ENCODE assay signal across 1 cellular context in the genomic region with DNA sequence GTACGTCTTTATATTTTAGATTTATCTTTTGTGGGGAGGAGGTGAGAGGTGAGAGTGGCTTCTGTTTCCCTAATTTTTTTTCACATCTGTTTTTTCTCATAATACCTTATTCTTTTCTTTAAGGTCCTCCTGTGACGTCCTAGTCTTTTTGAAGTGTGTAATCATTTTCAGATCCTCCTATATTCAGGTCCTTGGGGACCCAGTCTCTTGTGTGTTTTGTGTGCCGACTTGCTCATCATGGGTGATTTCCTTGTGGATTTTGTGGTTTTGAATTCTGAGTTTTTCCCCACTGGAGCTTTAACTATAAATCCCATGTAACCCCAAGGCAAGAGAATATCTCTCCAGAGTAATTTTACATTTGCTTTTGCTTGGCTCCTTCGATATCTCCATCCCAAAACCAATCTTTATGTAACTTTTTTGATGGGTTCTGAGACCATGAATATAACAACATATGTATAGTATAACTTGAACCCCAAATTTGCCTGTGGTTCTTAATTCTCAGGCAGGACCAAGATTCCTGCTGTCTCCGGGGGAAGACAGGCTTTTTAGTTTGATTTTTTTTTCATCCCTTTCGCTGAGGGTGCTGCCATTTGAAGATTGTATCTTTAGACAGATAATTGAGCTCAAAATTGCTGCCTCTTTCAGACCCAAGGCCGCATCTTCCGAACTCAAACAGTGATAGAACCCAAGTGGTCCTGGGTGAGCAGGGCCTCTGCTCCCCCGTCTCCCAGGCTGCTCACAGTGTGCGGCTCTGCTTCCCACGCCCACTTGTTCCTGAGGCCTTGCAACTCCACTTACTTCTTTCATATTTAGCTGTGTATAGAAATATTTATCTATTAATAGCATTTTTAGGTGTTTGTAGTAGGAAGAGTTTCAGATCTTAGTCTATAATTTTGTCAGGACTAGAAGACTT.
TF ChIP-seq lines count a peak whose summit lies in the region.

No MANE protein-coding gene starts in this region.

TF ChIP-seq in GM12878, 131 proteins besides CTCF, POLR2A, EP300 and RAD21 (continued from another document):
- TF ChIP-seq, protein P1, sequence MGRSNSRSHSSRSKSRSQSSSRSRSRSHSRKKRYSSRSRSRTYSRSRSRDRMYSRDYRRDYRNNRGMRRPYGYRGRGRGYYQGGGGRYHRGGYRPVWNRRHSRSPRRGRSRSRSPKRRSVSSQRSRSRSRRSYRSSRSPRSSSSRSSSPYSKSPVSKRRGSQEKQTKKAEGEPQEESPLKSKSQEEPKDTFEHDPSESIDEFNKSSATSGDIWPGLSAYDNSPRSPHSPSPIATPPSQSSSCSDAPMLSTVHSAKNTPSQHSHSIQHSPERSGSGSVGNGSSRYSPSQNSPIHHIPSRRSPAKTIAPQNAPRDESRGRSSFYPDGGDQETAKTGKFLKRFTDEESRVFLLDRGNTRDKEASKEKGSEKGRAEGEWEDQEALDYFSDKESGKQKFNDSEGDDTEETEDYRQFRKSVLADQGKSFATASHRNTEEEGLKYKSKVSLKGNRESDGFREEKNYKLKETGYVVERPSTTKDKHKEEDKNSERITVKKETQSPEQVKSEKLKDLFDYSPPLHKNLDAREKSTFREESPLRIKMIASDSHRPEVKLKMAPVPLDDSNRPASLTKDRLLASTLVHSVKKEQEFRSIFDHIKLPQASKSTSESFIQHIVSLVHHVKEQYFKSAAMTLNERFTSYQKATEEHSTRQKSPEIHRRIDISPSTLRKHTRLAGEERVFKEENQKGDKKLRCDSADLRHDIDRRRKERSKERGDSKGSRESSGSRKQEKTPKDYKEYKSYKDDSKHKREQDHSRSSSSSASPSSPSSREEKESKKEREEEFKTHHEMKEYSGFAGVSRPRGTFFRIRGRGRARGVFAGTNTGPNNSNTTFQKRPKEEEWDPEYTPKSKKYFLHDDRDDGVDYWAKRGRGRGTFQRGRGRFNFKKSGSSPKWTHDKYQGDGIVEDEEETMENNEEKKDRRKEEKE (IDR thresholded peaks at IDR 0.05): no peak
- TF ChIP-seq TCF7 (IDR thresholded peaks at IDR 0.05; ENCODE audit: borderline replicate concordance) (peak; percentile 93), LARP7 (IDR thresholded peaks at IDR 0.05) (no peak), CREB1 (IDR thresholded peaks at IDR 0.05; ENCODE audit: low read depth) (peak; percentile 75), ZZZ3 (IDR thresholded peaks at IDR 0.05; ENCODE audit: control insufficient read depth, insufficient read length, low read depth) (no peak), ATF7 (IDR thresholded peaks at IDR 0.05; ENCODE audit: low read depth) (peak; percentile 96), RFX5 (IDR thresholded peaks at IDR 0.05; ENCODE audit: low read depth, low read length) (no peak), EZH2 (IDR thresholded peaks at IDR 0.05; ENCODE audit: borderline replicate concordance, control insufficient read depth, low read depth, low read length) (no peak), RBBP5 (conservative IDR thresholded peaks at IDR 0.05) (no peak), KDM1A (IDR thresholded peaks at IDR 0.05; ENCODE audit: borderline replicate concordance) (no peak), MXI1 (IDR thresholded peaks at IDR 0.05; ENCODE audit: low read depth, low read length) (0 out of 2 replicates have a peak, but pooled peaks have one; percentile 50), MYB (IDR thresholded peaks at IDR 0.05; ENCODE audit: borderline replicate concordance, low read depth, low read length) (no peak)
- TF ChIP-seq, protein P2, sequence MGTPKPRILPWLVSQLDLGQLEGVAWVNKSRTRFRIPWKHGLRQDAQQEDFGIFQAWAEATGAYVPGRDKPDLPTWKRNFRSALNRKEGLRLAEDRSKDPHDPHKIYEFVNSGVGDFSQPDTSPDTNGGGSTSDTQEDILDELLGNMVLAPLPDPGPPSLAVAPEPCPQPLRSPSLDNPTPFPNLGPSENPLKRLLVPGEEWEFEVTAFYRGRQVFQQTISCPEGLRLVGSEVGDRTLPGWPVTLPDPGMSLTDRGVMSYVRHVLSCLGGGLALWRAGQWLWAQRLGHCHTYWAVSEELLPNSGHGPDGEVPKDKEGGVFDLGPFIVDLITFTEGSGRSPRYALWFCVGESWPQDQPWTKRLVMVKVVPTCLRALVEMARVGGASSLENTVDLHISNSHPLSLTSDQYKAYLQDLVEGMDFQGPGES (IDR thresholded peaks at IDR 0.05): no peak
- TF ChIP-seq, protein P3, sequence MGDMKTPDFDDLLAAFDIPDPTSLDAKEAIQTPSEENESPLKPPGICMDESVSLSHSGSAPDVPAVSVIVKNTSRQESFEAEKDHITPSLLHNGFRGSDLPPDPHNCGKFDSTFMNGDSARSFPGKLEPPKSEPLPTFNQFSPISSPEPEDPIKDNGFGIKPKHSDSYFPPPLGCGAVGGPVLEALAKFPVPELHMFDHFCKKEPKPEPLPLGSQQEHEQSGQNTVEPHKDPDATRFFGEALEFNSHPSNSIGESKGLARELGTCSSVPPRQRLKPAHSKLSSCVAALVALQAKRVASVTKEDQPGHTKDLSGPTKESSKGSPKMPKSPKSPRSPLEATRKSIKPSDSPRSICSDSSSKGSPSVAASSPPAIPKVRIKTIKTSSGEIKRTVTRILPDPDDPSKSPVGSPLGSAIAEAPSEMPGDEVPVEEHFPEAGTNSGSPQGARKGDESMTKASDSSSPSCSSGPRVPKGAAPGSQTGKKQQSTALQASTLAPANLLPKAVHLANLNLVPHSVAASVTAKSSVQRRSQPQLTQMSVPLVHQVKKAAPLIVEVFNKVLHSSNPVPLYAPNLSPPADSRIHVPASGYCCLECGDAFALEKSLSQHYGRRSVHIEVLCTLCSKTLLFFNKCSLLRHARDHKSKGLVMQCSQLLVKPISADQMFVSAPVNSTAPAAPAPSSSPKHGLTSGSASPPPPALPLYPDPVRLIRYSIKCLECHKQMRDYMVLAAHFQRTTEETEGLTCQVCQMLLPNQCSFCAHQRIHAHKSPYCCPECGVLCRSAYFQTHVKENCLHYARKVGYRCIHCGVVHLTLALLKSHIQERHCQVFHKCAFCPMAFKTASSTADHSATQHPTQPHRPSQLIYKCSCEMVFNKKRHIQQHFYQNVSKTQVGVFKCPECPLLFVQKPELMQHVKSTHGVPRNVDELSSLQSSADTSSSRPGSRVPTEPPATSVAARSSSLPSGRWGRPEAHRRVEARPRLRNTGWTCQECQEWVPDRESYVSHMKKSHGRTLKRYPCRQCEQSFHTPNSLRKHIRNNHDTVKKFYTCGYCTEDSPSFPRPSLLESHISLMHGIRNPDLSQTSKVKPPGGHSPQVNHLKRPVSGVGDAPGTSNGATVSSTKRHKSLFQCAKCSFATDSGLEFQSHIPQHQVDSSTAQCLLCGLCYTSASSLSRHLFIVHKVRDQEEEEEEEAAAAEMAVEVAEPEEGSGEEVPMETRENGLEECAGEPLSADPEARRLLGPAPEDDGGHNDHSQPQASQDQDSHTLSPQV (IDR thresholded peaks at IDR 0.05): no peak; the same call in 1 of the 2 replicates
- TF ChIP-seq, protein P4, sequence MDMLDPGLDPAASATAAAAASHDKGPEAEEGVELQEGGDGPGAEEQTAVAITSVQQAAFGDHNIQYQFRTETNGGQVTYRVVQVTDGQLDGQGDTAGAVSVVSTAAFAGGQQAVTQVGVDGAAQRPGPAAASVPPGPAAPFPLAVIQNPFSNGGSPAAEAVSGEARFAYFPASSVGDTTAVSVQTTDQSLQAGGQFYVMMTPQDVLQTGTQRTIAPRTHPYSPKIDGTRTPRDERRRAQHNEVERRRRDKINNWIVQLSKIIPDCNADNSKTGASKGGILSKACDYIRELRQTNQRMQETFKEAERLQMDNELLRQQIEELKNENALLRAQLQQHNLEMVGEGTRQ (IDR thresholded peaks at IDR 0.05; ENCODE audit: borderline replicate concordance, low read depth, low read length): no peak
- TF ChIP-seq, protein P5, sequence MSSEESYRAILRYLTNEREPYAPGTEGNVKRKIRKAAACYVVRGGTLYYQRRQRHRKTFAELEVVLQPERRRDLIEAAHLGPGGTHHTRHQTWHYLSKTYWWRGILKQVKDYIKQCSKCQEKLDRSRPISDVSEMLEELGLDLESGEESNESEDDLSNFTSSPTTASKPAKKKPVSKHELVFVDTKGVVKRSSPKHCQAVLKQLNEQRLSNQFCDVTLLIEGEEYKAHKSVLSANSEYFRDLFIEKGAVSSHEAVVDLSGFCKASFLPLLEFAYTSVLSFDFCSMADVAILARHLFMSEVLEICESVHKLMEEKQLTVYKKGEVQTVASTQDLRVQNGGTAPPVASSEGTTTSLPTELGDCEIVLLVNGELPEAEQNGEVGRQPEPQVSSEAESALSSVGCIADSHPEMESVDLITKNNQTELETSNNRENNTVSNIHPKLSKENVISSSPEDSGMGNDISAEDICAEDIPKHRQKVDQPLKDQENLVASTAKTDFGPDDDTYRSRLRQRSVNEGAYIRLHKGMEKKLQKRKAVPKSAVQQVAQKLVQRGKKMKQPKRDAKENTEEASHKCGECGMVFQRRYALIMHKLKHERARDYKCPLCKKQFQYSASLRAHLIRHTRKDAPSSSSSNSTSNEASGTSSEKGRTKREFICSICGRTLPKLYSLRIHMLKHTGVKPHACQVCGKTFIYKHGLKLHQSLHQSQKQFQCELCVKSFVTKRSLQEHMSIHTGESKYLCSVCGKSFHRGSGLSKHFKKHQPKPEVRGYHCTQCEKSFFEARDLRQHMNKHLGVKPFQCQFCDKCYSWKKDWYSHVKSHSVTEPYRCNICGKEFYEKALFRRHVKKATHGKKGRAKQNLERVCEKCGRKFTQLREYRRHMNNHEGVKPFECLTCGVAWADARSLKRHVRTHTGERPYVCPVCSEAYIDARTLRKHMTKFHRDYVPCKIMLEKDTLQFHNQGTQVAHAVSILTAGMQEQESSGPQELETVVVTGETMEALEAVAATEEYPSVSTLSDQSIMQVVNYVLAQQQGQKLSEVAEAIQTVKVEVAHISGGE (CRISPR knock-in tag; IDR thresholded peaks at IDR 0.05): no peak
